ENCODE assay signal across 31 cellular contexts in the genomic region with DNA sequence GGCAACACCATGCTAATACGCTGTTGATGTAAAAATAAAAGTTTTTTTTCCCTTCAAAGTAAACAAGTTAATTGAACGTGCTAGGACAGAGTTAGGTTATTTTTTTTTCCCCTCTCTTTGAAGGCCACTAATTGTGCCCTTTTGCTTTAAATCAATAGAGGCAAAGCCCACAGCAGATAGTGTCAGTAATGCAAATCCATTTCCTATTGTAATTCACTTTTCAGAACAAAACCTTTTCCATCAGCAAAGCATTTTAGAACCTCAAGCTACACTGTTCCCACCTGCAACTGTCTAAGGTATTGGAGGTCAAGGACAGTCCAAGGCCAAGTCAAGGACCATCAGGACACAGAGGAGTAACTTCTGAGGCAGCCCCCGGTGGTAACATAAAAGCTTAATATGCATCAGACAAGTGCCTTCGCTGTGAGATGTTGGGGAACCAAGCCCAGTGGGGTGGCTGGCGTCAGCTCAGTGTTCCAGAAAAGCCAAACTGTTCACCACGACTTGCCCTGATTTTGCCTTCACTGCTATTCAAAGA.
DNase-seq lines count a peak whose midpoint lies in the region; ATAC-seq and TF ChIP-seq lines count a peak whose summit lies in the region.
"Had no signal": no experiment of that assay in that cellular context is flagged by ENCODE, and none has a peak within 500 bp of the region (broad histone marks: within the 10 kb centered on the region; RNA-seq: fewer than 3 reads in every experiment).

No MANE protein-coding gene starts in this region.

- H3K27me3 ChIP-seq in effector memory CD4-positive, alpha-beta T cell (replicated peaks; ENCODE audit: control insufficient read depth, insufficient read depth, low read length, poor library complexity, severe bottlenecking) = no peaks in the 10 kb centered on the region
- H3K27me3 ChIP-seq in psoas muscle (ENCODE audit: insufficient read depth in 3 of 3, low read length in 2 of 3) = no peaks in the 10 kb centered on the region
- H3K27me3 ChIP-seq: heart left ventricle, MG63, right atrium auricular region, vagina had no signal

- H3K9me3 ChIP-seq in effector memory CD4-positive, alpha-beta T cell (ENCODE audit: control insufficient read depth, low read length) = no peaks in the 10 kb centered on the region
- H3K9me3 ChIP-seq in psoas muscle = no peaks in the 10 kb centered on the region
- H3K9me3 ChIP-seq: A549, Caco-2, heart left ventricle, MG63, right atrium auricular region, vagina had no signal

- no peaks in the 10 kb centered on the region for H3K27me3 Mint-ChIP-seq in activated T-cell treated with anti-CD3 and anti-CD28 coated beads, Interleukin-2, amount 50 U/mL, for 24 hours
- no peaks in the 10 kb centered on the region for H3K27me3 Mint-ChIP-seq in WTC11 (ENCODE audit: low read depth)
- H3K27me3 Mint-ChIP-seq: activated naive CD4-positive, alpha-beta T cell treated with anti-CD3 and anti-CD28 coated beads, Interleukin-2, amount 50 U/mL, for 24 hours; B cell; naive B cell had no signal

- H3K36me3 Mint-ChIP-seq in activated T-cell treated with anti-CD3 and anti-CD28 coated beads, Interleukin-2, amount 50 U/mL, for 24 hours (ENCODE audit: low read depth) = peaks cover 49% of the 10 kb centered on the region
- H3K36me3 Mint-ChIP-seq in WTC11 = no peaks in the 10 kb centered on the region

- H3K27ac ChIP-seq in effector memory CD4-positive, alpha-beta T cell (ENCODE audit: insufficient read depth, low read length, poor library complexity, severe bottlenecking) = peak overlapping the region; percentile 52
- H3K27ac ChIP-seq in psoas muscle = peak overlapping the region; percentile 37
- H3K27ac ChIP-seq: A549, heart left ventricle, right atrium auricular region, vagina, VCaP had no signal

- intact Hi-C loops in psoas muscle (cut with DNase I) = no loop called here

- peak overlapping the region; percentile 97 for H3K27ac Mint-ChIP-seq in activated T-cell treated with anti-CD3 and anti-CD28 coated beads, Interleukin-2, amount 50 U/mL, for 24 hours
- H3K27ac Mint-ChIP-seq in WTC11 = no peak overlapping the region
- H3K27ac Mint-ChIP-seq: B cell; naive B cell; T-helper 2 cell treated with Interferon-gamma antibody and Interleukin-4, amounts not matched to agents 5 μg/mL and 100 μg/mL, for 36 hours had no signal

- no peak overlapping the region for H3K4me3 ChIP-seq in effector memory CD4-positive, alpha-beta T cell (ENCODE audit: insufficient read depth, low read depth, low read length, poor library complexity, severe bottlenecking)
- no peak overlapping the region for H3K4me3 ChIP-seq in psoas muscle
- H3K4me3 ChIP-seq: A549, heart left ventricle, K562, MG63, right atrium auricular region, vagina had no signal

- peak overlapping the region; percentile 8 for H3K4me3 Mint-ChIP-seq in activated T-cell treated with anti-CD3 and anti-CD28 coated beads, Interleukin-2, amount 50 U/mL, for 24 hours
- H3K4me3 Mint-ChIP-seq in WTC11 = no peak overlapping the region
- H3K4me3 Mint-ChIP-seq: activated naive CD4-positive, alpha-beta T cell treated with anti-CD3 and anti-CD28 coated beads, Interleukin-2, amount 50 U/mL, for 24 hours; B cell; H9; naive B cell had no signal

- no peaks in the 10 kb centered on the region for H3K9me3 Mint-ChIP-seq in activated T-cell treated with anti-CD3 and anti-CD28 coated beads, Interleukin-2, amount 50 U/mL, for 24 hours
- H3K9me3 Mint-ChIP-seq in WTC11 = no peaks in the 10 kb centered on the region
- H3K9me3 Mint-ChIP-seq: activated naive CD4-positive, alpha-beta T cell treated with anti-CD3 and anti-CD28 coated beads, Interleukin-2, amount 50 U/mL, for 24 hours; H9; naive B cell; T-helper 2 cell treated with Interferon-gamma antibody and Interleukin-4, amounts not matched to agents 5 μg/mL and 100 μg/mL, for 36 hours had no signal

- CTCF ChIA-PET in WTC11 (lab: Charles Lee) = interaction anchor here (0.7 to 2.2 kb wide), 3 partner anchors 10 to 36 kb away, joined by 3 to 10 read pairs (median 7); no protein-coding TSS in a partner anchor

- H3K36me3 ChIP-seq in effector memory CD4-positive, alpha-beta T cell (ENCODE audit: control insufficient read depth, insufficient read depth, low read length) = peaks cover 5% of the 10 kb centered on the region
- peaks cover 0 to 5% of the 10 kb centered on the region in 2 donors for H3K36me3 ChIP-seq in psoas muscle (ENCODE audit: insufficient read depth in 1 of 2, low read depth in 1 of 2)
- H3K36me3 ChIP-seq: heart left ventricle, MG63, right atrium auricular region, vagina had no signal

- peaks cover 95% of the 10 kb centered on the region for H3K4me1 Mint-ChIP-seq in activated T-cell treated with anti-CD3 and anti-CD28 coated beads, Interleukin-2, amount 50 U/mL, for 24 hours (ENCODE audit: low read depth)
- peaks cover 29% of the 10 kb centered on the region for H3K4me1 Mint-ChIP-seq in WTC11
- H3K4me1 Mint-ChIP-seq: B cell, naive B cell had no signal

- H3K4me1 ChIP-seq in effector memory CD4-positive, alpha-beta T cell (ENCODE audit: control insufficient read depth, insufficient read depth, low read length, poor library complexity, severe bottlenecking) = peaks cover 74% of the 10 kb centered on the region
- peaks cover 65% of the 10 kb centered on the region for H3K4me1 ChIP-seq in psoas muscle
- H3K4me1 ChIP-seq: A549, Caco-2, vagina had no signal

- DNase-seq in activated T-cell treated with anti-CD3 and anti-CD28 coated beads, Interleukin-2, amount 50 U/mL, for 24 hours = no peak
- no peak for DNase-seq in activated T-cell treated with anti-CD3 and anti-CD28 coated beads for 4 hours
- DNase-seq in WTC11 (ENCODE audit: low spot score) = no peak
- DNase-seq in effector memory CD4-positive, alpha-beta T cell = no peak
- DNase-seq in psoas muscle = no peak
- DNase-seq in GM03348 (ENCODE audit: low spot score) = no peak
- DNase-seq in D341Med (ENCODE audit: low spot score) = no peak
- DNase-seq in HK-2 (ENCODE audit: unreplicated experiment) = no peak
- DNase-seq: activated CD4-positive, alpha-beta T cell treated with anti-CD3 and anti-CD28 coated beads, Interleukin-2, amount 50 U/mL, for 48 hours; Caco-2; dermis blood vessel endothelial cell; H9; heart left ventricle; mesendoderm; MG63; naive B cell; NCI-H1417; NCI-H2081; NCI-H226; RPMI8226; stimulated activated CD4-positive, alpha-beta T cell treated with anti-CD3 and anti-CD28 coated beads, Interleukin-4, amount 100 ng/mL, for 1 hour; stimulated activated naive CD4-positive, alpha-beta T cell had no signal

- TF ChIP-seq CTCF in WTC11 (IDR thresholded peaks at IDR 0.05) = no peak
- TF ChIP-seq CTCF in psoas muscle (IDR thresholded peaks at IDR 0.05) = no peak

- ATAC-seq in WTC11 (peak; percentile 50), psoas muscle (no peak)
- ATAC-seq: A549, heart left ventricle, K562, left lobe of liver had no signal

- POLR2A ChIA-PET in WTC11 (lab: Charles Lee) = interaction anchor here (0.9 kb wide), 1 partner anchor 782 kb away, joined by 4 read pairs; no protein-coding TSS in a partner anchor

- 57 to 70% (median 64%) methylated on average over 6 of the region's 6 CpGs for WGBS in psoas muscle, 3 donors

TF ChIP-seq in WTC11, 78 proteins besides CTCF, POLR2A, EP300 and RAD21 (continues in another document):
- TF ChIP-seq, protein P1, sequence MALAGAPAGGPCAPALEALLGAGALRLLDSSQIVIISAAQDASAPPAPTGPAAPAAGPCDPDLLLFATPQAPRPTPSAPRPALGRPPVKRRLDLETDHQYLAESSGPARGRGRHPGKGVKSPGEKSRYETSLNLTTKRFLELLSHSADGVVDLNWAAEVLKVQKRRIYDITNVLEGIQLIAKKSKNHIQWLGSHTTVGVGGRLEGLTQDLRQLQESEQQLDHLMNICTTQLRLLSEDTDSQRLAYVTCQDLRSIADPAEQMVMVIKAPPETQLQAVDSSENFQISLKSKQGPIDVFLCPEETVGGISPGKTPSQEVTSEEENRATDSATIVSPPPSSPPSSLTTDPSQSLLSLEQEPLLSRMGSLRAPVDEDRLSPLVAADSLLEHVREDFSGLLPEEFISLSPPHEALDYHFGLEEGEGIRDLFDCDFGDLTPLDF (CRISPR knock-in tag; IDR thresholded peaks at IDR 0.05) = no peak
- TF ChIP-seq JAZF1 (CRISPR knock-in tag; IDR thresholded peaks at IDR 0.05) (no peak), IRF2 (CRISPR knock-in tag; IDR thresholded peaks at IDR 0.05; ENCODE audit: borderline replicate concordance, low read depth) (no peak), TP53 (CRISPR knock-in tag; IDR thresholded peaks at IDR 0.05) (no peak), NFE2L1 (CRISPR knock-in tag; IDR thresholded peaks at IDR 0.05) (no peak), CBFB (CRISPR knock-in tag; IDR thresholded peaks at IDR 0.05; ENCODE audit: low read depth) (no peak), ZNF219 (CRISPR knock-in tag; IDR thresholded peaks at IDR 0.05; ENCODE audit: borderline replicate concordance) (no peak), GTF2I (CRISPR knock-in tag; conservative IDR thresholded peaks at IDR 0.05) (no peak), FOXJ3 (CRISPR knock-in tag; IDR thresholded peaks at IDR 0.05; ENCODE audit: borderline replicate concordance) (no peak), ZNF232 (CRISPR knock-in tag; IDR thresholded peaks at IDR 0.05) (no peak)
- TF ChIP-seq, protein P2, sequence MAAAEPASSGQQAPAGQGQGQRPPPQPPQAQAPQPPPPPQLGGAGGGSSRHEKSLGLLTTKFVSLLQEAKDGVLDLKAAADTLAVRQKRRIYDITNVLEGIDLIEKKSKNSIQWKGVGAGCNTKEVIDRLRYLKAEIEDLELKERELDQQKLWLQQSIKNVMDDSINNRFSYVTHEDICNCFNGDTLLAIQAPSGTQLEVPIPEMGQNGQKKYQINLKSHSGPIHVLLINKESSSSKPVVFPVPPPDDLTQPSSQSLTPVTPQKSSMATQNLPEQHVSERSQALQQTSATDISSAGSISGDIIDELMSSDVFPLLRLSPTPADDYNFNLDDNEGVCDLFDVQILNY (CRISPR knock-in tag; IDR thresholded peaks at IDR 0.05) = no peak
- TF ChIP-seq, protein P3, sequence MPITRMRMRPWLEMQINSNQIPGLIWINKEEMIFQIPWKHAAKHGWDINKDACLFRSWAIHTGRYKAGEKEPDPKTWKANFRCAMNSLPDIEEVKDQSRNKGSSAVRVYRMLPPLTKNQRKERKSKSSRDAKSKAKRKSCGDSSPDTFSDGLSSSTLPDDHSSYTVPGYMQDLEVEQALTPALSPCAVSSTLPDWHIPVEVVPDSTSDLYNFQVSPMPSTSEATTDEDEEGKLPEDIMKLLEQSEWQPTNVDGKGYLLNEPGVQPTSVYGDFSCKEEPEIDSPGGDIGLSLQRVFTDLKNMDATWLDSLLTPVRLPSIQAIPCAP (CRISPR knock-in tag; IDR thresholded peaks at IDR 0.05) = no peak
